Comparison of ENCODE assay signal across 8 cellular contexts in the genomic region with DNA sequence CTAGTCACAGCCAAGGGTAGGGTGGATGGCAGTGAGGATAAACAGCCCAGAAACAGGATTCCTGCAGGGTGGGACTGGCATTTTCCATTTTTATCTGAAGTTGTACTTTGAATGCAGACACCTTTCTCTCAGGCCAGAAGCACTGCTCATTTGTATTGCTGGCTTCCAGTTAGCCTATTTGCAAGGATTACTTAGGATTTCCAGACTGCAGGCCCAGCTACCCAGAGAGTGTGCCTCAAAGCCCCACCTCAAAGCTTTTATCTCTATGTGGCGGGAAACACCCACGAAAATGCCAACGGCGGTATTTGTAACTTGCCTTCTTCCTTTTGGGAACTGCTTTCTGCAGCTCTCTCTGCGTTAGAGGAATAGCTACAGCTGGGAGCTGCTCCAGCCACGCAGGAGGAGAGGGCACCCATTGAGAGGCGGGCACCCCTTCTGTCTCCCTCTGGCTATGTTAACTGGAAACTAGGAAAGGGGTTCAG.
DNase-seq lines count a peak whose midpoint lies in the region; ATAC-seq and TF ChIP-seq lines count a peak whose summit lies in the region.

No MANE protein-coding gene starts in this region.

- no peaks in the 10 kb centered on the region for H3K36me3 ChIP-seq in osteoblast (ENCODE audit: insufficient read depth, low read length)

- H3K9me3 ChIP-seq in osteoblast (ENCODE audit: low read depth, low read length) = no peaks in the 10 kb centered on the region

- H3K4me3 ChIP-seq in fibroblast of the aortic adventitia (ENCODE audit: low read depth, low read length) (peak overlapping the region; percentile 81), osteoblast (ENCODE audit: insufficient read depth, low read length) (peak overlapping the region; percentile 73)

- H3K4me3 Mint-ChIP-seq in CD14-positive monocyte = peak overlapping the region; percentile 71 to 84
- peak overlapping the region; percentile 82 for H3K4me3 Mint-ChIP-seq in activated CD8-positive, alpha-beta T cell treated with anti-CD3 and anti-CD28 coated beads for 36 hours

- H4K20me1 ChIP-seq in osteoblast (ENCODE audit: insufficient read depth, low read length) = no peaks in the 10 kb centered on the region

- peaks cover 46% of the 10 kb centered on the region for H3K4me1 Mint-ChIP-seq in CD14-positive monocyte
- peaks cover 53% of the 10 kb centered on the region for H3K4me1 Mint-ChIP-seq in activated CD8-positive, alpha-beta T cell treated with anti-CD3 and anti-CD28 coated beads for 36 hours (ENCODE audit: low read depth)

- H2AFZ ChIP-seq in osteoblast (ENCODE audit: low read length) = peak overlapping the region; percentile 72

- no peak for DNase-seq in CD14-positive monocyte (ENCODE audit: low spot score)
- peak; percentile 45 for DNase-seq in HT1080 (ENCODE audit: low read depth)
- DNase-seq in activated CD8-positive, alpha-beta T cell treated with anti-CD3 and anti-CD28 coated beads for 36 hours = peak; percentile 57
- DNase-seq in fibroblast of the aortic adventitia (ENCODE audit: low read depth) = peak; percentile 81
- no peak for DNase-seq in osteoblast (ENCODE audit: insufficient read length, low spot score, missing footprints)

- peaks cover 0 to 5% (median 0%) of the 10 kb centered on the region in 3 donors for H3K27me3 Mint-ChIP-seq in CD14-positive monocyte (ENCODE audit: low read depth in 3 of 3)
- no peaks in the 10 kb centered on the region for H3K27me3 Mint-ChIP-seq in activated CD8-positive, alpha-beta T cell treated with anti-CD3 and anti-CD28 coated beads for 36 hours

- H3K27me3 ChIP-seq in osteoblast (ENCODE audit: insufficient read depth, low read length) = no peaks in the 10 kb centered on the region

- TF ChIP-seq CTCF in CD14-positive monocyte (IDR thresholded peaks at IDR 0.05) (no peak), fibroblast of the aortic adventitia (IDR thresholded peaks at IDR 0.05; ENCODE audit: insufficient read depth, low read length) (no peak), osteoblast (IDR thresholded peaks at IDR 0.05; ENCODE audit: extremely low read depth, low read depth, low read length) (no peak)
- no peak for TF ChIP-seq CTCF in activated CD8-positive, alpha-beta T cell treated with anti-CD3 and anti-CD28 coated beads for 36 hours (IDR thresholded peaks at IDR 0.05)

- peaks cover 29% of the 10 kb centered on the region for H3K79me2 ChIP-seq in osteoblast (ENCODE audit: insufficient read depth, low read length)

- peaks cover 3 to 4% of the 10 kb centered on the region in 2 donors for H3K36me3 Mint-ChIP-seq in CD14-positive monocyte
- H3K36me3 Mint-ChIP-seq in activated CD8-positive, alpha-beta T cell treated with anti-CD3 and anti-CD28 coated beads for 36 hours (ENCODE audit: low read depth) = peaks cover 18% of the 10 kb centered on the region

- peak; percentile 1 for ATAC-seq in activated CD8-positive, alpha-beta T cell treated with anti-CD3 and anti-CD28 coated beads for 36 hours
- no peak for ATAC-seq in GM21786 (IDR thresholded peaks at IDR 0.05; ENCODE audit: unreplicated experiment)
- ATAC-seq in GM21447 (IDR thresholded peaks at IDR 0.05; ENCODE audit: unreplicated experiment) = no peak
- ATAC-seq in HG02678 (IDR thresholded peaks at IDR 0.05; ENCODE audit: unreplicated experiment) = no peak

- POLR2A ChIA-PET in activated CD8-positive, alpha-beta T cell treated with anti-CD3 and anti-CD28 coated beads for 36 hours (lab: Charles Lee) = interaction anchor here (0.5 to 4.9 kb wide), 16 partner anchors 8 to 633 kb away, joined by 3 to 33 read pairs (median 6); a partner anchor contains a TSS

- CTCF ChIA-PET in activated CD8-positive, alpha-beta T cell treated with anti-CD3 and anti-CD28 coated beads for 36 hours (lab: Charles Lee) = interaction anchor here (0.7 to 6.2 kb wide), 31 partner anchors 8 to 297 kb away, joined by 3 to 91 read pairs (median 4); a partner anchor contains a TSS

- peak overlapping the region; percentile 95 for H3K27ac ChIP-seq in osteoblast (ENCODE audit: low read depth, low read length)

- peaks cover 0 to 2% (median 0%) of the 10 kb centered on the region in 7 donors for H3K9me3 Mint-ChIP-seq in CD14-positive monocyte
- no peaks in the 10 kb centered on the region for H3K9me3 Mint-ChIP-seq in activated CD8-positive, alpha-beta T cell treated with anti-CD3 and anti-CD28 coated beads for 36 hours

- intact Hi-C loops in CD14-positive monocyte (cut with micrococcal nuclease) = loop anchor here (1.0 to 10.0 kb wide), 10 partner anchors 8 to 950 kb away; a partner anchor contains a TSS
- intact Hi-C loops in activated CD8-positive, alpha-beta T cell treated with anti-CD3 and anti-CD28 coated beads for 36 hours (cut with micrococcal nuclease) = loop anchor here (2.0 kb wide), 1 partner anchor 144 kb away; a partner anchor contains a TSS

- peaks cover 41% of the 10 kb centered on the region for H3K4me1 ChIP-seq in osteoblast (ENCODE audit: insufficient read depth, low read length)

- H3K4me2 ChIP-seq in osteoblast (ENCODE audit: insufficient read depth, low read length) = peak overlapping the region; percentile 82

- H3K27ac Mint-ChIP-seq in CD14-positive monocyte = peak overlapping the region; percentile 92 to 99 (median 96)
- H3K27ac Mint-ChIP-seq in activated CD8-positive, alpha-beta T cell treated with anti-CD3 and anti-CD28 coated beads for 36 hours = peak overlapping the region; percentile 95

Comparison
In these comparisons a context has a peak if more than half of its experiments do, and no peak if none do; other contexts are left out.
1. DNase-seq: peak in HT1080 (single experiment), activated CD8-positive, alpha-beta T cell treated with anti-CD3 and anti-CD28 coated beads for 36 hours (single experiment) and fibroblast of the aortic adventitia (single experiment); none in CD14-positive monocyte (single experiment) and osteoblast (single experiment).